Comparison of ENCODE assay signal across 8 cellular contexts in the genomic region with DNA sequence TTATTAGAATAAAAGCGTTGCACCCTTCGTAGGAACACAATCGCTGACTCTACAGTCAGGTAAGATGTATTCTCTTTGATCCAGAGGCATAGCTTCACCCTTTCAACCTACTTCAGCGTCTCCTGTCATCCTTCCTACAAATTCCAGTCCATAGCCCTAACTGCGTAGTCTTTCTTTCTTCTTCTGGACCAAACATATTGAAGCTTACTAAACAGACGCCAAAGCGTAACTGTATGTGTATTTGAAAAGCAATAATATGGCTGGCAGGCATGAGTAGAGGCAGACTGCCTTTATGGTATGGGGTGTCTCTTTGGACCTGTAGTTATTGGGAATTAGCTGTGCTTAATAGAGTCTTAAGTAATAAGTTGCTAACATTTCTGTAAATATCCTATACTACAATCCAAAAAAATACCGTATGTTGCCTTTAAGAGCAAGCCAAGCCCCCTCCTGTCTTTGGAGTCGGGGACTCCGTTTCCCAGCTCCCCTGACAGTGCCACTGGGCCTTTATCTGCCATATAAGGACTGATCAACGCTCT. TPM values are rescaled to one million over a fixed set of nuclear protein-coding genes. Genes with fewer than 3 reads are reported as not detected.
DNase-seq lines count a peak whose midpoint lies in the region; ATAC-seq, FAIRE-seq and TF ChIP-seq lines count a peak whose summit lies in the region.

No MANE protein-coding gene starts in this region.

- peak overlapping the region; percentile 97 for H3K27ac Mint-ChIP-seq in osteocyte (ENCODE audit: unreplicated experiment)

- no peaks in the 10 kb centered on the region for H3K4me1 ChIP-seq in NT2/D1 (ENCODE audit: insufficient read depth, insufficient read length)
- H3K4me1 ChIP-seq in endocrine pancreas (ENCODE audit: control insufficient read depth, insufficient read depth, low read length): peaks cover 4% of the 10 kb centered on the region

- TF ChIP-seq CTCF in D721Med (IDR thresholded peaks at IDR 0.05; ENCODE audit: insufficient read depth, missing control alignments) (no peak), osteocyte (IDR thresholded peaks at IDR 0.05) (no peak)

- peak overlapping the region; percentile 21 for H3K9ac ChIP-seq in NT2/D1 (ENCODE audit: insufficient read length, low read depth)
- H3K9ac ChIP-seq in endocrine pancreas (ENCODE audit: control insufficient read depth, insufficient read depth, low read length): no peak overlapping the region

- H3K4me3 ChIP-seq in NT2/D1 (ENCODE audit: insufficient read length, low read depth): peak overlapping the region; percentile 26
- peak overlapping the region; percentile 77 for H3K4me3 ChIP-seq in endocrine pancreas (ENCODE audit: control insufficient read depth, insufficient read depth, low read length)

- FAIRE-seq in D721Med (lab: Jason Lieb, UNC): peak; percentile 85

- H3K4me1 Mint-ChIP-seq in osteocyte (ENCODE audit: unreplicated experiment): peaks cover 20% of the 10 kb centered on the region

- peaks cover 2% of the 10 kb centered on the region for H3K9me3 Mint-ChIP-seq in osteocyte (ENCODE audit: unreplicated experiment)

- H3K9me3 ChIP-seq in NT2/D1 (ENCODE audit: insufficient read depth, low read length) (no peaks in the 10 kb centered on the region), endocrine pancreas (ENCODE audit: control insufficient read depth, low read length) (no peaks in the 10 kb centered on the region)

- peaks cover 12% of the 10 kb centered on the region for H3K36me3 Mint-ChIP-seq in osteocyte (ENCODE audit: unreplicated experiment)

- ATAC-seq in HG03139 (IDR thresholded peaks at IDR 0.05; ENCODE audit: unreplicated experiment): no peak
- no peak for ATAC-seq in GM21423 (IDR thresholded peaks at IDR 0.05; ENCODE audit: unreplicated experiment)

- H3K4me3 Mint-ChIP-seq in osteocyte (ENCODE audit: unreplicated experiment): peak overlapping the region; percentile 97

- no peak for DNase-seq in D721Med (ENCODE audit: insufficient read length, low spot score)
- DNase-seq in NT2/D1 (ENCODE audit: low read depth, low spot score): no peak
- DNase-seq in osteocyte (ENCODE audit: extremely low spot score, unreplicated experiment): no peak
- DNase-seq in AG08396 (ENCODE audit: low spot score): no peak
- DNase-seq in NCI-H345 treated with DMSO at 0.1 percent for 48 hours (lab: John Stamatoyannopoulos, UW; ENCODE audit: unreplicated experiment): no peak

- no peaks in the 10 kb centered on the region for H3K27me3 ChIP-seq in NT2/D1 (ENCODE audit: insufficient read depth, insufficient read length)
- no peaks in the 10 kb centered on the region for H3K27me3 ChIP-seq in endocrine pancreas (ENCODE audit: control insufficient read depth, insufficient read depth, low read length)

- H3K36me3 ChIP-seq in NT2/D1 (ENCODE audit: insufficient read depth, insufficient read length, low read length) (peaks cover 10% of the 10 kb centered on the region), endocrine pancreas (ENCODE audit: control insufficient read depth, insufficient read depth, low read length) (no peaks in the 10 kb centered on the region)

- H3K27me3 Mint-ChIP-seq in osteocyte (ENCODE audit: unreplicated experiment): no peaks in the 10 kb centered on the region

RNA-seq across cellular contexts. Expression of gene ZNF548, which starts 0.4 kb away (rescaled TPM):
- total RNA-seq in osteocyte: 18.3 and 19.8 TPM in 2 replicates

RNA-seq across cellular contexts. Expression of gene ZNF17, which starts 21.7 kb away (rescaled TPM):
- 12.4 and 12.7 TPM in 2 replicates for total RNA-seq in osteocyte

RNA-seq across cellular contexts. Expression of gene TRAPPC2B, which starts 25.9 kb away (rescaled TPM):
- total RNA-seq in osteocyte: 10.9 and 13.4 TPM in 2 replicates

RNA-seq across cellular contexts. Expression of gene ZNF547, which starts 25.9 kb away (rescaled TPM):
- 3.4 and 5.5 TPM in 2 replicates for total RNA-seq in osteocyte

RNA-seq across cellular contexts. Expression of gene ZNF304, which starts 38.2 kb away (rescaled TPM):
- 9.5 and 11.0 TPM in 2 replicates for total RNA-seq in osteocyte
